In the genomic region with DNA sequence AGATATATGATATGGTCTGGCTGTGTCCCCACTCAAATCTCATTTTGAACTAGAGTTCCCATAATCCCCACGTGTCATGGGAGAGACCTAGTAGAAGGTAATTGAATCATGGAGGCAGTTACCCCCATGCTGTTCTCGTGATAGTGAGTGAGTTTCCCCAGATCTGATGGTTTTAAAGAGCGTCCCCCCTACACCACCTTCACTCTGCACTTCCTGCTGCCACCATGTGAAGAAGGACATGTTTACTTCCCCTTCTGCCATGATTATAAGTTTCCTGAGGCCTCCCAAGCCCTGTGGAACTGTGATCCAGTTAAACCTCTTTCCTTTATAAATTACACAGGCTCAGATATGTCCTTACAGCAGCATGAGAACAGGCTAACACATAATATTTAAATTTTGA, we compare ENCODE assay signal across 20 cellular contexts. TPM values are rescaled to one million over a fixed set of nuclear protein-coding genes. Genes with fewer than 3 reads are reported as not detected.
A peak's percentile ranks its signal among the peaks of the same experiment; 100 is the strongest.
DNase-seq lines count a peak whose midpoint lies in the region; ATAC-seq and TF ChIP-seq lines count a peak whose summit lies in the region.
"Had no signal": no experiment of that assay in that cellular context is flagged by ENCODE, and none has a peak within 500 bp of the region (broad histone marks: within the 10 kb centered on the region; RNA-seq: fewer than 3 reads in every experiment).

No MANE protein-coding gene starts in this region.

- no peaks in the 10 kb centered on the region for H3K9me3 Mint-ChIP-seq in MCF 10A (ENCODE audit: unreplicated experiment)
- H3K9me3 Mint-ChIP-seq: endodermal cell had no signal

- H3K4me3 ChIP-seq in breast epithelium, result no peak overlapping the region
- no peak overlapping the region for H3K4me3 ChIP-seq in hepatocyte
- H3K4me3 ChIP-seq: lower lobe of right lung, SJSA1, stomach had no signal

- no TSS peak for BruUV-seq in MCF 10A (replicated peaks; lab: Mats Ljungman, UMichigan)

- DNase-seq in MCF 10A (ENCODE audit: unreplicated experiment) (no peak), breast epithelium (ENCODE audit: low spot score in 2 of 2) (no peak), OCI-M1 (lab: John Stamatoyannopoulos, UW) (peak; percentile 64), hepatocyte (ENCODE audit: low spot score) (no peak), NCI-H526 (lab: John Stamatoyannopoulos, UW) (no peak), NCI-H69 (lab: John Stamatoyannopoulos, UW) (no peak)
- DNase-seq: DMS 273 treated with DMSO at 0.1 percent for 48 hours, endodermal cell, hippocampal formation, lower lobe of right lung, NCI-H1417, NCI-H526 treated with DMSO at 0.1 percent for 48 hours, posterior cingulate gyrus, stomach, T-helper 9 cell had no signal

- no peaks in the 10 kb centered on the region for H3K9me2 ChIP-seq in hepatocyte (replicated peaks; ENCODE audit: insufficient read depth)

- POLR2A ChIA-PET in MCF 10A (lab: Yijun Ruan, JAX), result interaction anchor here (0.6 to 2.5 kb wide), 8 partner anchors 16 to 904 kb away, joined by 3 to 13 read pairs (median 6); a partner anchor contains a TSS

- no peaks in the 10 kb centered on the region for H3K36me3 Mint-ChIP-seq in MCF 10A (ENCODE audit: insufficient read depth, unreplicated experiment)
- H3K36me3 Mint-ChIP-seq: activated naive CD8-positive, alpha-beta T cell had no signal

- H3K36me3 ChIP-seq in breast epithelium (no peaks in the 10 kb centered on the region), hepatocyte (replicated peaks; ENCODE audit: insufficient read depth, low read depth) (no peaks in the 10 kb centered on the region)
- H3K36me3 ChIP-seq: lower lobe of right lung, SJSA1, stomach had no signal

- H2AFZ ChIP-seq in hepatocyte, result no peak overlapping the region

- H3K27ac ChIP-seq in breast epithelium, result no peak overlapping the region
- peak overlapping the region; percentile 40 for H3K27ac ChIP-seq in hepatocyte
- H3K27ac ChIP-seq: lower lobe of right lung, SJSA1 had no signal

- no peak for TF ChIP-seq POLR2A in breast epithelium (IDR thresholded peaks at IDR 0.05)

- no peak overlapping the region for H3K4me3 Mint-ChIP-seq in MCF 10A (ENCODE audit: unreplicated experiment)
- H3K4me3 Mint-ChIP-seq: activated naive CD8-positive, alpha-beta T cell; endodermal cell had no signal

- H3K9me3 ChIP-seq in breast epithelium (no peaks in the 10 kb centered on the region), hepatocyte (ENCODE audit: low read depth) (no peaks in the 10 kb centered on the region)
- H3K9me3 ChIP-seq: lower lobe of right lung, SJSA1, stomach had no signal

- WGBS in hepatocyte (ENCODE audit: low lambda C conversion rate, missing lambda C conversion rate), result 93% methylated on average over 3 of the region's 3 CpGs

- no peak overlapping the region for H3K4me2 ChIP-seq in hepatocyte

- peaks cover 26% of the 10 kb centered on the region for H3K4me1 Mint-ChIP-seq in MCF 10A (ENCODE audit: insufficient read depth, unreplicated experiment)
- H3K4me1 Mint-ChIP-seq: endodermal cell had no signal

- H3K27ac Mint-ChIP-seq in MCF 10A (ENCODE audit: low read depth, unreplicated experiment), result peak overlapping the region; percentile 92
- H3K27ac Mint-ChIP-seq: activated naive CD8-positive, alpha-beta T cell; endodermal cell had no signal

- H3K4me1 ChIP-seq in breast epithelium (no peaks in the 10 kb centered on the region), hepatocyte (ENCODE audit: insufficient read depth) (peaks cover 20% of the 10 kb centered on the region)

- intact Hi-C loops in MCF 10A (cut with micrococcal nuclease) (no loop called here), breast epithelium (cut with DNase I; ENCODE audit: low total_unique reads) (no loop called here)

- no peaks in the 10 kb centered on the region for H4K20me1 ChIP-seq in hepatocyte (ENCODE audit: insufficient read depth, poor library complexity, severe bottlenecking)

- no peaks in the 10 kb centered on the region for H3K79me2 ChIP-seq in hepatocyte

- no peak for ATAC-seq in GM21717 (IDR thresholded peaks at IDR 0.05; ENCODE audit: unreplicated experiment)
- no peak for ATAC-seq in GM18861 (IDR thresholded peaks at IDR 0.05; ENCODE audit: unreplicated experiment)
- ATAC-seq: activated CD4-positive, CD25-positive, alpha-beta regulatory T cell treated with anti-CD3 and anti-CD28 coated beads, Interleukin-2, amount 50 U/mL, for 24 hours; lower lobe of right lung had no signal

- CTCF ChIA-PET in MCF 10A (lab: Yijun Ruan, JAX), result interaction anchor here (0.5 to 6.5 kb wide), 7 partner anchors 9 to 366 kb away, joined by 3 to 65 read pairs (median 6); no protein-coding TSS in a partner anchor

- TF ChIP-seq CTCF in MCF 10A (IDR thresholded peaks at IDR 0.05; ENCODE audit: unreplicated experiment), result no peak
- no peak for TF ChIP-seq CTCF in breast epithelium (IDR thresholded peaks at IDR 0.05)
- TF ChIP-seq CTCF in hepatocyte (IDR thresholded peaks at IDR 0.05; ENCODE audit: poor library complexity), result no peak

- H3K27me3 Mint-ChIP-seq in MCF 10A (ENCODE audit: insufficient read depth, unreplicated experiment), result no peaks in the 10 kb centered on the region

- no peaks in the 10 kb centered on the region for H3K27me3 ChIP-seq in breast epithelium
- no peaks in the 10 kb centered on the region for H3K27me3 ChIP-seq in hepatocyte
- H3K27me3 ChIP-seq: SJSA1, stomach had no signal

RNA-seq across cellular contexts. Expression of a gene that starts 21.4 kb away (rescaled TPM):
- 8.7 and 10.1 TPM in 2 replicates for total RNA-seq in MCF 10A (2022)
- total RNA-seq in breast epithelium, result 10 to 100 TPM; 31.2 to 32.4 (median 31.6) TPM
- 24.0 and 26.0 TPM in 2 replicates for total RNA-seq in hepatocyte
- polyA plus RNA-seq in hepatocyte, result 27.2 and 28.2 TPM in 2 replicates

RNA-seq across cellular contexts. Expression of a gene that starts 25.3 kb away (rescaled TPM):
- total RNA-seq in MCF 10A (2022) (11.5 and 14.8 TPM in 2 replicates), breast epithelium (10 to 100 TPM; 37.4 to 59.0 (median 39.7) TPM), hepatocyte (21.6 and 24.4 TPM in 2 replicates)
- polyA plus RNA-seq in hepatocyte, result 12.0 and 13.8 TPM in 2 replicates
